Comparison of ENCODE assay signal across 22 cellular contexts in the genomic region with DNA sequence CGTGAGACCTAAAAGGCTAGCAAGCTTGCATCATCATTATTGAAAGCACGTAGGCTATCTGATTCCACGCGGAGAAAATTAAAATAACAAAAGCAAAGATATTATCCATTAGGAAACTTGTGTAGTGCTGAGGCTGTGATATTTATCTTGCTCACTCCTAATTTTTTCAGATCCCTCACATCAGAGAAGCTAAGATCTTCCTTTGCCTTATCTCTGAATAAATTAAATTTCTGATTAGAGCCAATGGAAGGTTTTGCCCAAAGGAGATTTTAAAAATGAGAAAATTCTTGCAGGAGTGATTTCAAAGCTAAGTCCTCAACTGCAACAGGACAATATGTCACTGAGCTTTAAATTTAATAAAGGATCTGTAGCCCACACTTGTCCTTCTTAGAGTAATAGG.
"Had no signal": no experiment of that assay in that cellular context is flagged by ENCODE, and none has a peak within 500 bp of the region (broad histone marks: within the 10 kb centered on the region; RNA-seq: fewer than 3 reads in every experiment).

No MANE protein-coding gene starts in this region.

- H3K4me1 Mint-ChIP-seq: naive thymus-derived CD4-positive, alpha-beta T cell; stimulated activated memory B cell treated with anti-CD40 and anti-IgM and Interleukin-4, amounts not matched to agents 10 μg/mL and 1 μg/mL and 100 μg/mL, for 72 hours; stimulated activated naive CD8-positive, alpha-beta T cell treated with anti-CD3 and anti-CD28 coated beads, Interleukin-15, amount 100 ng/mL, for 72 hours had no signal

- H3K4me1 ChIP-seq: left ventricle myocardium inferior, right atrium auricular region, right lobe of liver, tibial nerve, uterus had no signal

- H3K27me3 Mint-ChIP-seq: natural killer cell treated with Interleukin-12 subunit alpha and Interleukin-12 subunit beta and Interleukin-15 and Interleukin-18, amount 100 ng/mL, for 72 hours; progenitor cell of endocrine pancreas; stimulated activated memory B cell treated with anti-CD40 and anti-IgM and Interleukin-4, amounts not matched to agents 10 μg/mL and 1 μg/mL and 100 μg/mL, for 72 hours; stimulated activated naive CD8-positive, alpha-beta T cell treated with anti-CD3 and anti-CD28 coated beads, Interleukin-15, amount 100 ng/mL, for 72 hours; type B pancreatic cell had no signal

- H3K27ac Mint-ChIP-seq: naive thymus-derived CD4-positive, alpha-beta T cell; natural killer cell treated with Interleukin-12 subunit alpha and Interleukin-12 subunit beta and Interleukin-15 and Interleukin-18, amount 100 ng/mL, for 72 hours; progenitor cell of endocrine pancreas; stimulated activated memory B cell treated with anti-CD40 and anti-IgM and Interleukin-4, amounts not matched to agents 10 μg/mL and 1 μg/mL and 100 μg/mL, for 72 hours; stimulated activated naive CD8-positive, alpha-beta T cell treated with anti-CD3 and anti-CD28 coated beads, Interleukin-15, amount 100 ng/mL, for 72 hours; type B pancreatic cell had no signal

- ATAC-seq: mucosa of descending colon; naive thymus-derived CD4-positive, alpha-beta T cell; natural killer cell treated with Interleukin-12 subunit alpha and Interleukin-12 subunit beta and Interleukin-15 and Interleukin-18, amount 100 ng/mL, for 72 hours; right lobe of liver; stimulated activated memory B cell treated with anti-CD40 and anti-IgM and Interleukin-4, amounts not matched to agents 10 μg/mL and 1 μg/mL and 100 μg/mL, for 72 hours; stimulated activated naive CD8-positive, alpha-beta T cell treated with anti-CD3 and anti-CD28 coated beads, Interleukin-15, amount 100 ng/mL, for 72 hours had no signal

- H3K27ac ChIP-seq: left ventricle myocardium inferior, ovary, right atrium auricular region, right lobe of liver, tibial nerve, uterus had no signal

- H3K27me3 ChIP-seq: ovary, right atrium auricular region, right lobe of liver, tibial nerve, uterus had no signal

- H3K36me3 ChIP-seq: left ventricle myocardium inferior, ovary, right atrium auricular region, right lobe of liver, tibial nerve, uterus had no signal

- DNase-seq: islet precursor cell; left ventricle myocardium inferior; midbrain; mucosa of descending colon; naive thymus-derived CD4-positive, alpha-beta T cell; ovary; right lobe of liver; stimulated activated CD4-positive, alpha-beta T cell treated with anti-CD3 and anti-CD28 coated beads, Interleukin-1b, Interleukin-23, amount 100 ng/mL, for 48 hours; stimulated activated CD4-positive, alpha-beta T cell treated with anti-CD3 and anti-CD28 coated beads, Interleukin-2, amount 100 ng/mL, for 48 hours; stimulated activated CD4-positive, alpha-beta T cell treated with anti-CD3 and anti-CD28 coated beads, Interleukin-4, amount 100 ng/mL, for 4 hours; stimulated activated CD8-positive, alpha-beta memory T cell treated with anti-CD3 and anti-CD28 coated beads, Interleukin-4, amount 100 ng/mL, for 48 hours; stimulated activated naive CD4-positive, alpha-beta T cell treated with Interleukin-2 at 50 U/mL for 16 hours; stimulated activated naive CD8-positive, alpha-beta T cell treated with anti-CD3 and anti-CD28 coated beads, Interleukin-15, amount 100 ng/mL, for 72 hours; uterus had no signal

- H3K4me3 ChIP-seq: left ventricle myocardium inferior, lung, mucosa of descending colon, ovary, right atrium auricular region, right lobe of liver, smooth muscle cell, tibial nerve, uterus had no signal

- H3K4me3 Mint-ChIP-seq: naive thymus-derived CD4-positive, alpha-beta T cell; natural killer cell treated with Interleukin-12 subunit alpha and Interleukin-12 subunit beta and Interleukin-15 and Interleukin-18, amount 100 ng/mL, for 72 hours; stimulated activated memory B cell treated with anti-CD40 and anti-IgM and Interleukin-4, amounts not matched to agents 10 μg/mL and 1 μg/mL and 100 μg/mL, for 72 hours; stimulated activated naive CD8-positive, alpha-beta T cell treated with anti-CD3 and anti-CD28 coated beads, Interleukin-15, amount 100 ng/mL, for 72 hours; type B pancreatic cell had no signal

- H3K9me3 Mint-ChIP-seq: type B pancreatic cell had no signal

- H3K36me3 Mint-ChIP-seq: stimulated activated memory B cell treated with anti-CD40 and anti-IgM and Interleukin-4, amounts not matched to agents 10 μg/mL and 1 μg/mL and 100 μg/mL, for 72 hours; type B pancreatic cell had no signal

- H3K4me2 ChIP-seq: smooth muscle cell had no signal
